ENCODE assay signal across 8 cellular contexts in genomic region chr11:32829157-32829679, GRCh38. TPM values are rescaled to one million over a fixed set of nuclear protein-coding genes. Genes with fewer than 3 reads are reported as not detected.
DNase-seq lines count a peak whose midpoint lies in the region; ATAC-seq, FAIRE-seq and TF ChIP-seq lines count a peak whose summit lies in the region.

No MANE protein-coding gene starts in this region.

- peaks cover 9% of the 10 kb centered on the region for H3K79me1 ChIP-seq in trophoblast cell (ENCODE audit: low read length)

- peaks cover 2 to 7% of the 10 kb centered on the region in 2 experiments for H3K4me1 ChIP-seq in trophoblast cell (ENCODE audit: control insufficient read depth in 1 of 2, insufficient read depth in 2 of 2, low read length in 2 of 2)

- DNase-seq in GM18507 (ENCODE audit: extremely low spot score, insufficient read length, low read depth) (no peak), SK-N-MC (ENCODE audit: low read depth, low spot score) (no peak), fibroblast of mammary gland (ENCODE audit: low read depth) (no peak), trophoblast cell (peak in 1 of 2 donors; percentile 77), midbrain (lab: John Stamatoyannopoulos, UW) (no peak)
- DNase-seq in effector CD4-positive, alpha-beta T cell, result no peak

- peak overlapping the region; percentile 81 for H3K27ac ChIP-seq in 22Rv1
- H3K27ac ChIP-seq in SK-N-MC, result no peak overlapping the region
- peak overlapping the region; percentile 91 for H3K27ac ChIP-seq in trophoblast cell (ENCODE audit: low read depth, low read length)

- peak; percentile 58 for ATAC-seq in HG02938 (IDR thresholded peaks at IDR 0.05; ENCODE audit: unreplicated experiment)

- no peaks in the 10 kb centered on the region for H3K36me3 ChIP-seq in SK-N-MC (ENCODE audit: insufficient read depth, low read length)
- H3K36me3 ChIP-seq in trophoblast cell (ENCODE audit: control insufficient read depth in 1 of 2, insufficient read depth in 2 of 2, low read length in 2 of 2), result peaks cover 0 to 3% of the 10 kb centered on the region in 2 experiments

- H3K4me2 ChIP-seq in trophoblast cell (ENCODE audit: low read length), result peak overlapping the region; percentile 75

- peaks cover 5% of the 10 kb centered on the region for H3K79me2 ChIP-seq in trophoblast cell (ENCODE audit: control insufficient read depth, insufficient read depth, low read length, poor library complexity)

- peak overlapping the region; percentile 48 for H4K8ac ChIP-seq in trophoblast cell (ENCODE audit: low read depth, low read length)

- no peak overlapping the region for H4K12ac ChIP-seq in trophoblast cell (ENCODE audit: low read depth, low read length)

- H3K14ac ChIP-seq in trophoblast cell (ENCODE audit: low read length), result peak overlapping the region; percentile 67

- no peak for TF ChIP-seq CTCF in 22Rv1 (IDR thresholded peaks at IDR 0.05)
- no peak for TF ChIP-seq CTCF in fibroblast of mammary gland (conservative IDR thresholded peaks at IDR 0.05; ENCODE audit: control insufficient read depth, insufficient read depth, low read depth, low read length)

- H3K9ac ChIP-seq in SK-N-MC (ENCODE audit: insufficient read length) (no peak overlapping the region), trophoblast cell (ENCODE audit: low read length) (peak overlapping the region; percentile 64)

- H3K4ac ChIP-seq in trophoblast cell (ENCODE audit: low read depth, low read length), result no peak overlapping the region

- H2AFZ ChIP-seq in trophoblast cell (ENCODE audit: insufficient read depth, low read length, poor library complexity), result peak overlapping the region; percentile 71

- H3K4me3 ChIP-seq in SK-N-MC, result peak overlapping the region; percentile 59
- peak overlapping the region; percentile 41 for H3K4me3 ChIP-seq in fibroblast of mammary gland (ENCODE audit: control insufficient read depth, low read depth, low read length)
- peak overlapping the region; percentile 88 for H3K4me3 ChIP-seq in trophoblast cell (ENCODE audit: low read depth, low read length)

- peak overlapping the region; percentile 63 for H2BK12ac ChIP-seq in trophoblast cell (ENCODE audit: low read length)

- no CpG with 5 or more reads among the region's 12 CpGs for WGBS in trophoblast cell (ENCODE audit: extremely low coverage, insufficient coverage, insufficient read length)

- peak overlapping the region; percentile 96 for H4K91ac ChIP-seq in trophoblast cell (ENCODE audit: low read depth, low read length)

- H2BK5ac ChIP-seq in trophoblast cell (ENCODE audit: low read depth, low read length, poor library complexity), result peak overlapping the region; percentile 85

- H2BK120ac ChIP-seq in trophoblast cell (ENCODE audit: insufficient read depth, low read length, poor library complexity), result peak overlapping the region; percentile 83

- H3K9me3 ChIP-seq in SK-N-MC (ENCODE audit: low read depth, low read length), result no peaks in the 10 kb centered on the region
- no peaks in the 10 kb centered on the region for H3K9me3 ChIP-seq in trophoblast cell (ENCODE audit: insufficient read depth, low read depth, low read length)

- peak; percentile 77 for FAIRE-seq in GM18507 (lab: Jason Lieb, UNC)

- H3K27me3 ChIP-seq in trophoblast cell (ENCODE audit: insufficient read depth, low read length), result no peaks in the 10 kb centered on the region

- H3K23ac ChIP-seq in trophoblast cell (ENCODE audit: low read length), result no peak overlapping the region

- H2AK5ac ChIP-seq in trophoblast cell (ENCODE audit: low read length), result no peak overlapping the region

- peak overlapping the region; percentile 46 for H3K18ac ChIP-seq in trophoblast cell (ENCODE audit: low read length)

RNA-seq across cellular contexts. Expression of gene PRRG4, which starts 0.5 kb away (rescaled TPM):
- 5.1 and 5.4 TPM in 2 replicates for polyA plus RNA-seq in trophoblast cell (2013)

RNA-seq across cellular contexts. Expression of gene CCDC73, which starts 34.8 kb away (rescaled TPM):
- polyA plus RNA-seq in trophoblast cell (2013), result 0.06 and 0.07 TPM in 2 replicates
